8 cellular contexts compared by ENCODE assay signal in genomic region chr1:23368562-23369334, GRCh38. TPM values are rescaled to one million over a fixed set of nuclear protein-coding genes. Genes with fewer than 3 reads are reported as not detected.
DNase-seq lines count a peak whose midpoint lies in the region; ATAC-seq and TF ChIP-seq lines count a peak whose summit lies in the region.

No MANE protein-coding gene starts in this region.

- peak; percentile 37 for TF ChIP-seq CTCF in kidney epithelial cell (IDR thresholded peaks at IDR 0.05; ENCODE audit: insufficient read depth, low read length, poor library complexity, severe bottlenecking)

- peak overlapping the region; percentile 85 for H3K27ac Mint-ChIP-seq in central memory CD8-positive, alpha-beta T cell (ENCODE audit: low read depth)

- H3K4me3 ChIP-seq in kidney epithelial cell (ENCODE audit: low read depth, low read length), result peak overlapping the region; percentile 69

- no peaks in the 10 kb centered on the region for H3K36me3 ChIP-seq in kidney epithelial cell (ENCODE audit: control insufficient read depth, insufficient read depth, low read length)

- H3K27me3 ChIP-seq in kidney epithelial cell (ENCODE audit: control insufficient read depth, insufficient read depth, low read length), result no peaks in the 10 kb centered on the region

- peak; percentile 91 for DNase-seq in AG20443 (ENCODE audit: low spot score)
- DNase-seq in NCI-H345 (lab: John Stamatoyannopoulos, UW), result peak; percentile 94
- peak; percentile 70 to 75 for DNase-seq in central memory CD8-positive, alpha-beta T cell (ENCODE audit: low spot score in 2 of 2)
- DNase-seq in kidney epithelial cell (ENCODE audit: low read depth), result no peak
- peak; percentile 93 for DNase-seq in stimulated activated CD4-positive, alpha-beta T cell treated with anti-CD3 and anti-CD28 coated beads, Interleukin-15, amount 100 ng/mL, for 24 hours

- H3K36me3 Mint-ChIP-seq in central memory CD8-positive, alpha-beta T cell (ENCODE audit: insufficient read depth), result peaks cover 3% of the 10 kb centered on the region

- ATAC-seq in HG03175 (IDR thresholded peaks at IDR 0.05; ENCODE audit: unreplicated experiment), result peak; percentile 72
- peak; percentile 75 to 80 for ATAC-seq in activated CD4-positive, CD25-positive, alpha-beta regulatory T cell treated with anti-CD3 and anti-CD28 coated beads, Interleukin-2, amount 50 U/mL, for 24 hours
- ATAC-seq in central memory CD8-positive, alpha-beta T cell (replicated peaks; ENCODE audit: extremely low read depth, poor library complexity, severe bottlenecking), result peak; percentile 85

- in situ Hi-C loops in GM18951 (cut with MboI; ENCODE audit: low sequenced_read_pairs, unreplicated experiment), result no loop called here

- TF ChIP-seq POLR2A in GM18951 (IDR thresholded peaks at IDR 0.05; ENCODE audit: extremely low read depth, insufficient read depth, insufficient read length), result peak; percentile 91

- H3K9me3 Mint-ChIP-seq in central memory CD8-positive, alpha-beta T cell, result no peaks in the 10 kb centered on the region

- peak overlapping the region; percentile 93 for H3K4me3 Mint-ChIP-seq in central memory CD8-positive, alpha-beta T cell

- peaks cover 31% of the 10 kb centered on the region for H3K4me1 Mint-ChIP-seq in central memory CD8-positive, alpha-beta T cell

- H3K27me3 Mint-ChIP-seq in central memory CD8-positive, alpha-beta T cell, result no peaks in the 10 kb centered on the region

RNA-seq across cellular contexts. Expression of gene ZNF436, which starts 0.9 kb away (rescaled TPM):
- 7.3 and 11.7 TPM in 2 replicates for total RNA-seq in kidney epithelial cell

RNA-seq across cellular contexts. Expression of gene HNRNPR, which starts 24.7 kb away (rescaled TPM):
- total RNA-seq in kidney epithelial cell, result 75.7 and 82.2 TPM in 2 replicates

RNA-seq across cellular contexts. Expression of gene TCEA3, which starts 55.8 kb away (rescaled TPM):
- 3.7 and 6.8 TPM in 2 replicates for total RNA-seq in kidney epithelial cell
